In genomic region chr14:90428676-90429075, GRCh38 we compare ENCODE assay signal across 18 cellular contexts.
"Had no signal": no experiment of that assay in that cellular context is flagged by ENCODE, and none has a peak within 500 bp of the region (broad histone marks: within the 10 kb centered on the region; RNA-seq: fewer than 3 reads in every experiment).

No MANE protein-coding gene starts in this region.

- H3K9ac ChIP-seq: neural progenitor cell had no signal

- H2AFZ ChIP-seq: neural progenitor cell had no signal

- H3K27ac ChIP-seq: ascending aorta, coronary artery, neural progenitor cell, psoas muscle, skin epidermis, stomach, testis had no signal

- H3K27ac Mint-ChIP-seq: activated CD4-positive, alpha-beta T cell treated with anti-CD3 and anti-CD28 coated beads, Interleukin-2, amount 10 ng/mL, durations not matched to agents 7 days and 5 days; neural progenitor cell had no signal

- H3K36me3 ChIP-seq: ascending aorta, gastrocnemius medialis, neural progenitor cell, stomach, upper lobe of left lung had no signal

- H3K9me3 Mint-ChIP-seq: activated CD4-positive, alpha-beta T cell treated with anti-CD3 and anti-CD28 coated beads, Interleukin-2, amount 10 ng/mL, durations not matched to agents 7 days and 5 days; activated T-cell treated with anti-CD3 and anti-CD28 coated beads, Interleukin-2, amount 50 U/mL, for 4 hours; neural progenitor cell had no signal

- H3K4me3 Mint-ChIP-seq: activated CD4-positive, alpha-beta T cell treated with anti-CD3 and anti-CD28 coated beads, Interleukin-2, amount 10 ng/mL, durations not matched to agents 7 days and 5 days; activated T-cell treated with anti-CD3 and anti-CD28 coated beads, Interleukin-2, amount 50 U/mL, for 4 hours; neural progenitor cell had no signal

- DNase-seq: activated CD4-positive, alpha-beta T cell treated with anti-CD3 and anti-CD28 coated beads, Interleukin-2, amount 10 ng/mL, durations not matched to agents 7 days and 5 days; activated CD8-positive, alpha-beta memory T cell treated with anti-CD3 and anti-CD28 coated beads, Interleukin-2, amount 50 U/mL, for 4 hours; activated naive CD4-positive, alpha-beta T cell treated with anti-CD3 and anti-CD28 coated beads, Interleukin-2, amount 50 U/mL, for 16 hours; activated T-cell treated with anti-CD3 and anti-CD28 coated beads, Interleukin-2, amount 50 U/mL, for 4 hours; gastrocnemius medialis; kidney glomerular epithelial cell; left ventricle myocardium superior; psoas muscle; right cardiac atrium; stimulated activated CD4-positive, alpha-beta T cell treated with anti-CD3 and anti-CD28 coated beads, Interleukin-2, amount 100 ng/mL, for 48 hours; stomach; T-helper 9 cell; testis; upper lobe of left lung had no signal

- H3K27me3 Mint-ChIP-seq: activated CD4-positive, alpha-beta T cell treated with anti-CD3 and anti-CD28 coated beads, Interleukin-2, amount 10 ng/mL, durations not matched to agents 7 days and 5 days had no signal

- ATAC-seq: activated T-cell treated with anti-CD3 and anti-CD28 coated beads, Interleukin-2, amount 50 U/mL, for 4 hours; gastrocnemius medialis; psoas muscle had no signal

- H3K4me1 Mint-ChIP-seq: activated CD4-positive, alpha-beta T cell treated with anti-CD3 and anti-CD28 coated beads, Interleukin-2, amount 10 ng/mL, durations not matched to agents 7 days and 5 days had no signal

- H3K4me1 ChIP-seq: ascending aorta, neural progenitor cell, testis had no signal

- H3K27me3 ChIP-seq: ascending aorta, gastrocnemius medialis, neural progenitor cell, stomach, testis, upper lobe of left lung had no signal

- H3K36me3 Mint-ChIP-seq: neural progenitor cell had no signal

- H3K4me2 ChIP-seq: neural progenitor cell had no signal

- H3K4me3 ChIP-seq: ascending aorta, coronary artery, gastrocnemius medialis, neural progenitor cell, psoas muscle, skin epidermis, stomach, testis, upper lobe of left lung had no signal

- H3K9me3 ChIP-seq: ascending aorta, gastrocnemius medialis, psoas muscle, stomach, testis, upper lobe of left lung had no signal
